In genomic region chr9:444528-444927, GRCh38 we compare ENCODE assay signal across 22 cellular contexts. TPM values are rescaled to one million over a fixed set of nuclear protein-coding genes. Genes with fewer than 3 reads are reported as not detected.
DNase-seq lines count a peak whose midpoint lies in the region; ATAC-seq and TF ChIP-seq lines count a peak whose summit lies in the region.
"Had no signal": no experiment of that assay in that cellular context is flagged by ENCODE, and none has a peak within 500 bp of the region (broad histone marks: within the 10 kb centered on the region; RNA-seq: fewer than 3 reads in every experiment).

No MANE protein-coding gene starts in this region.

- H3K27me3 ChIP-seq in foreskin keratinocyte, result no peaks in the 10 kb centered on the region
- no peaks in the 10 kb centered on the region for H3K27me3 ChIP-seq in neutrophil
- H3K27me3 ChIP-seq: gastrocnemius medialis, upper lobe of left lung had no signal

- POLR2A ChIA-PET in activated CD4-positive, alpha-beta memory T cell treated with anti-CD3 and anti-CD28 coated beads, Interleukin-2, amount 10 ng/mL, durations not matched to agents 7 days and 5 days (lab: Charles Lee), result interaction anchor here (1.1 kb wide), 1 partner anchor 25 kb away, joined by 4 read pairs; no protein-coding TSS in a partner anchor
- POLR2A ChIA-PET in activated CD4-positive, alpha-beta memory T cell treated with anti-CD3 and anti-CD28 coated beads for 36 hours (lab: Charles Lee), result no interaction called here
- POLR2A ChIA-PET in T-cell (lab: Charles Lee), result no interaction called here

- TF ChIP-seq CTCF in foreskin keratinocyte (conservative IDR thresholded peaks at IDR 0.05) (no peak), neutrophil (IDR thresholded peaks at IDR 0.05) (no peak)

- H3K9me3 Mint-ChIP-seq in activated CD4-positive, alpha-beta memory T cell treated with anti-CD3 and anti-CD28 coated beads, Interleukin-2, amount 10 ng/mL, durations not matched to agents 7 days and 5 days, result no peaks in the 10 kb centered on the region
- H3K9me3 Mint-ChIP-seq in activated CD4-positive, alpha-beta memory T cell treated with anti-CD3 and anti-CD28 coated beads for 36 hours, result no peaks in the 10 kb centered on the region
- no peaks in the 10 kb centered on the region for H3K9me3 Mint-ChIP-seq in T-cell
- H3K9me3 Mint-ChIP-seq: activated naive CD8-positive, alpha-beta T cell treated with anti-CD3 and anti-CD28 coated beads, Interleukin-2, amount 10 ng/mL, durations not matched to agents 7 days and 5 days; CD4-positive, alpha-beta T cell; immature natural killer cell; stimulated activated memory B cell treated with anti-CD40 and anti-IgM and Interleukin-4, amounts not matched to agents 10 μg/mL and 1 μg/mL and 100 μg/mL, for 72 hours had no signal

- H3K27ac Mint-ChIP-seq in activated CD4-positive, alpha-beta memory T cell treated with anti-CD3 and anti-CD28 coated beads, Interleukin-2, amount 10 ng/mL, durations not matched to agents 7 days and 5 days, result peak overlapping the region; percentile 81
- H3K27ac Mint-ChIP-seq in activated CD4-positive, alpha-beta memory T cell treated with anti-CD3 and anti-CD28 coated beads for 36 hours, result no peak overlapping the region
- H3K27ac Mint-ChIP-seq in T-cell, result peak overlapping the region; percentile 28 to 59
- H3K27ac Mint-ChIP-seq: activated naive CD8-positive, alpha-beta T cell treated with anti-CD3 and anti-CD28 coated beads, Interleukin-2, amount 10 ng/mL, durations not matched to agents 7 days and 5 days had no signal

- H3K36me3 Mint-ChIP-seq in activated CD4-positive, alpha-beta memory T cell treated with anti-CD3 and anti-CD28 coated beads, Interleukin-2, amount 10 ng/mL, durations not matched to agents 7 days and 5 days (ENCODE audit: low read depth), result peaks cover 93% of the 10 kb centered on the region
- H3K36me3 Mint-ChIP-seq in activated CD4-positive, alpha-beta memory T cell treated with anti-CD3 and anti-CD28 coated beads for 36 hours, result peaks cover 49% of the 10 kb centered on the region
- H3K36me3 Mint-ChIP-seq in T-cell, result peaks cover 79% of the 10 kb centered on the region

- DNase-seq in activated CD4-positive, alpha-beta memory T cell treated with anti-CD3 and anti-CD28 coated beads, Interleukin-2, amount 10 ng/mL, durations not matched to agents 7 days and 5 days, result no peak
- no peak for DNase-seq in activated CD4-positive, alpha-beta memory T cell treated with anti-CD3 and anti-CD28 coated beads for 36 hours
- DNase-seq in T-cell (no peak), foreskin keratinocyte (peak; percentile 29 to 59), mesenteric fat pad (ENCODE audit: low spot score) (no peak), activated gamma-delta T cell treated with Interleukin-2 at 50 U/mL for 16 hours (no peak)
- no peak for DNase-seq in stimulated activated CD4-positive, alpha-beta T cell treated with anti-CD3 and anti-CD28 coated beads, Interleukin-1b, Interleukin-23, amount 100 ng/mL, for 48 hours
- DNase-seq: activated CD4-positive, CD25-positive, alpha-beta regulatory T cell; activated CD8-positive, alpha-beta memory T cell treated with anti-CD3 and anti-CD28 coated beads, Interleukin-2, amount 50 U/mL, for 48 hours; activated naive CD8-positive, alpha-beta T cell treated with anti-CD3 and anti-CD28 coated beads, Interleukin-2, amount 10 ng/mL, durations not matched to agents 7 days and 5 days; CD4-positive, alpha-beta T cell; EL; gastrocnemius medialis; immature natural killer cell; midbrain; NCI-H1930; upper lobe of left lung had no signal

- intact Hi-C loops in activated CD4-positive, alpha-beta memory T cell treated with anti-CD3 and anti-CD28 coated beads for 36 hours (cut with micrococcal nuclease), result loop anchor here (10.0 kb wide), 1 partner anchor 170 kb away; no protein-coding TSS in a partner anchor

- H3K36me3 ChIP-seq in neutrophil, result peaks cover 100% of the 10 kb centered on the region
- H3K36me3 ChIP-seq: gastrocnemius medialis had no signal

- H3K4me1 ChIP-seq in foreskin keratinocyte, result peaks cover 30% of the 10 kb centered on the region
- H3K4me1 ChIP-seq in neutrophil (ENCODE audit: control insufficient read depth in 1 of 2, insufficient read depth in 1 of 2, low read depth in 1 of 2, low read length in 1 of 2), result peaks cover 0 to 7% of the 10 kb centered on the region in 2 experiments
- H3K4me1 ChIP-seq: gastrocnemius medialis, upper lobe of left lung had no signal

- no peaks in the 10 kb centered on the region for H3K27me3 Mint-ChIP-seq in activated CD4-positive, alpha-beta memory T cell treated with anti-CD3 and anti-CD28 coated beads, Interleukin-2, amount 10 ng/mL, durations not matched to agents 7 days and 5 days
- no peaks in the 10 kb centered on the region for H3K27me3 Mint-ChIP-seq in activated CD4-positive, alpha-beta memory T cell treated with anti-CD3 and anti-CD28 coated beads for 36 hours
- no peaks in the 10 kb centered on the region for H3K27me3 Mint-ChIP-seq in T-cell
- H3K27me3 Mint-ChIP-seq: activated naive CD8-positive, alpha-beta T cell treated with anti-CD3 and anti-CD28 coated beads, Interleukin-2, amount 10 ng/mL, durations not matched to agents 7 days and 5 days; CD4-positive, alpha-beta T cell; stimulated activated memory B cell treated with anti-CD40 and anti-IgM and Interleukin-4, amounts not matched to agents 10 μg/mL and 1 μg/mL and 100 μg/mL, for 72 hours had no signal

- no peak overlapping the region for H3K4me3 ChIP-seq in neutrophil (ENCODE audit: low read depth in 1 of 2, low read length in 1 of 2)
- H3K4me3 ChIP-seq: gastrocnemius medialis, GM12878, skin epidermis, upper lobe of left lung had no signal

- no peak overlapping the region for H3K4me3 Mint-ChIP-seq in activated CD4-positive, alpha-beta memory T cell treated with anti-CD3 and anti-CD28 coated beads, Interleukin-2, amount 10 ng/mL, durations not matched to agents 7 days and 5 days
- no peak overlapping the region for H3K4me3 Mint-ChIP-seq in activated CD4-positive, alpha-beta memory T cell treated with anti-CD3 and anti-CD28 coated beads for 36 hours
- no peak overlapping the region for H3K4me3 Mint-ChIP-seq in T-cell
- H3K4me3 Mint-ChIP-seq: activated naive CD8-positive, alpha-beta T cell treated with anti-CD3 and anti-CD28 coated beads, Interleukin-2, amount 10 ng/mL, durations not matched to agents 7 days and 5 days; CD4-positive, alpha-beta T cell; immature natural killer cell; stimulated activated memory B cell treated with anti-CD40 and anti-IgM and Interleukin-4, amounts not matched to agents 10 μg/mL and 1 μg/mL and 100 μg/mL, for 72 hours had no signal

- H3K27ac ChIP-seq in foreskin keratinocyte (no peak overlapping the region), neutrophil (peak overlapping the region; percentile 1)
- H3K27ac ChIP-seq: gastrocnemius medialis, RWPE1, skin epidermis, upper lobe of left lung had no signal

- H3K4me1 Mint-ChIP-seq in activated CD4-positive, alpha-beta memory T cell treated with anti-CD3 and anti-CD28 coated beads, Interleukin-2, amount 10 ng/mL, durations not matched to agents 7 days and 5 days, result peaks cover 52% of the 10 kb centered on the region
- H3K4me1 Mint-ChIP-seq in activated CD4-positive, alpha-beta memory T cell treated with anti-CD3 and anti-CD28 coated beads for 36 hours (ENCODE audit: low read depth), result peaks cover 27% of the 10 kb centered on the region
- peaks cover 29 to 33% (median 30%) of the 10 kb centered on the region in 3 donors for H3K4me1 Mint-ChIP-seq in T-cell
- H3K4me1 Mint-ChIP-seq: stimulated activated memory B cell treated with anti-CD40 and anti-IgM and Interleukin-4, amounts not matched to agents 10 μg/mL and 1 μg/mL and 100 μg/mL, for 72 hours had no signal

- CTCF ChIA-PET in activated CD4-positive, alpha-beta memory T cell treated with anti-CD3 and anti-CD28 coated beads, Interleukin-2, amount 10 ng/mL, durations not matched to agents 7 days and 5 days (lab: Charles Lee), result interaction anchor here (1.0 to 3.1 kb wide), 2 partner anchors 15 to 85 kb away, joined by 5 to 10 read pairs; no protein-coding TSS in a partner anchor
- CTCF ChIA-PET in activated CD4-positive, alpha-beta memory T cell treated with anti-CD3 and anti-CD28 coated beads for 36 hours (lab: Charles Lee), result interaction anchor here (1.1 kb wide), 1 partner anchor 9 kb away, joined by 3 read pairs; no protein-coding TSS in a partner anchor
- CTCF ChIA-PET in T-cell (lab: Charles Lee), result no interaction called here

- no peaks in the 10 kb centered on the region for H3K9me3 ChIP-seq in neutrophil
- H3K9me3 ChIP-seq: gastrocnemius medialis, upper lobe of left lung had no signal

- no peak for ATAC-seq in T-cell (replicated peaks in 1 of 4)
- ATAC-seq in foreskin keratinocyte, result peak; percentile 37
- ATAC-seq: gastrocnemius medialis; GM12878; stimulated activated memory B cell treated with anti-CD40 and anti-IgM and Interleukin-4, amounts not matched to agents 10 μg/mL and 1 μg/mL and 100 μg/mL, for 72 hours had no signal

RNA-seq across cellular contexts. Expression of gene KANK1, which starts 60.0 kb away (rescaled TPM):
- total RNA-seq in activated CD4-positive, alpha-beta memory T cell treated with anti-CD3 and anti-CD28 coated beads, Interleukin-2, amount 10 ng/mL, durations not matched to agents 7 days and 5 days, result 1 to 10 TPM; 7.6 to 8.2 TPM
- total RNA-seq in activated CD4-positive, alpha-beta memory T cell treated with anti-CD3 and anti-CD28 coated beads for 36 hours, result 1 to 10 TPM; 8.3 TPM
- 10 to 100 TPM in 4 of 5 donors, 1 to 10 TPM in 1; 5.3 to 30.3 (median 14.1) TPM for total RNA-seq in T-cell
- total RNA-seq in foreskin keratinocyte, result 62.4 and 81.6 TPM in 2 replicates
- 27.9 and 37.3 TPM in 2 replicates for polyA plus RNA-seq in foreskin keratinocyte
- 122 TPM for total RNA-seq in mesenteric fat pad

Comparison
In these comparisons a context has a peak if more than half of its experiments do, and no peak if none do; other contexts are left out.
1. DNase-seq: peak in foreskin keratinocyte (2 of 2); none in activated CD4-positive, alpha-beta memory T cell treated with anti-CD3 and anti-CD28 coated beads, Interleukin-2, amount 10 ng/mL, durations not matched to agents 7 days and 5 days (single experiment), activated CD4-positive, alpha-beta memory T cell treated with anti-CD3 and anti-CD28 coated beads for 36 hours (single experiment), T-cell (0 of 34), stimulated activated CD4-positive, alpha-beta T cell treated with anti-CD3 and anti-CD28 coated beads, Interleukin-1b, Interleukin-23, amount 100 ng/mL, for 48 hours (single experiment), mesenteric fat pad (single experiment) and activated gamma-delta T cell treated with Interleukin-2 at 50 U/mL for 16 hours (single experiment).
2. CTCF ChIA-PET loops: an anchor here in activated CD4-positive, alpha-beta memory T cell treated with anti-CD3 and anti-CD28 coated beads, Interleukin-2, amount 10 ng/mL, durations not matched to agents 7 days and 5 days (1.0 to 3.1 kb wide) and activated CD4-positive, alpha-beta memory T cell treated with anti-CD3 and anti-CD28 coated beads for 36 hours (1.1 kb wide); none called in T-cell.